ENCODE assay signal across 1 cellular context in the genomic region with DNA sequence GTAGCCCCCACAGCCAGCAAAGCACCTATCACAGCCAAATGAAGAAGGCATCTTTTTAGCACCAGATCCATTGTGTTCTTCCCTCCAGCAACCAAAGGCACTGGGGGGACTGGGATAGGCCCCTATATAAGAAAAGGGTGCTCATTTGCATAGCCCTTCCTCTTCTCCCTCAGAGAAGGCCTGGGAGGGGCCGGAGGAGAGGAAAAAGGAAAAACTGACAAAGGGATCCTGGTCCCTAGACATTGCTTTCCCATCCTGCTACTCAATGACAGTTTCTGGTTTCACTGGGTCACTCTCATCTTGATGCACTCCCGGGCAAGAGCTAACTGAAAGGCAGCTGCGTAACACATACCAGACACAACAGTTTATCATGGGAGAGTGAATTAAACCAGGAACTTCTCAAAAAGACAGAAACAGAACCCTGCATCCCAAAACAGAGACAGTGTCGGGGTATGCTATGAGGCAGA.
TF ChIP-seq lines count a peak whose summit lies in the region.

Gene PMEL (minus strand): TSS at position 102 of the 467 bp plus-strand sequence. CDS start 31 bp downstream, at position 71.

TF ChIP-seq in K562, 482 proteins besides CTCF, POLR2A, EP300 and RAD21:
- TF ChIP-seq TBP (optimal IDR thresholded peaks at IDR 0.05; ENCODE audit: low read depth, low read length) (peak; percentile 76), POU5F1 (IDR thresholded peaks at IDR 0.05; ENCODE audit: borderline replicate concordance, low read depth, low read length, partially characterized antibody) (no peak), KLF10 (CRISPR knock-in tag; IDR thresholded peaks at IDR 0.05) (no peak), COPS2 (conservative IDR thresholded peaks at IDR 0.05) (no peak), GTF2B (IDR thresholded peaks at IDR 0.05; ENCODE audit: extremely low read depth, insufficient read length) (peak; percentile 37), SMAD4 (CRISPR knock-in tag; conservative IDR thresholded peaks at IDR 0.05) (no peak), ELF4 (CRISPR knock-in tag; IDR thresholded peaks at IDR 0.05) (0 out of 2 replicates have a peak, but pooled peaks have one; percentile 36), ZNF764 (CRISPR knock-in tag; IDR thresholded peaks at IDR 0.05; ENCODE audit: low read depth) (no peak), NCOA2 (IDR thresholded peaks at IDR 0.05; ENCODE audit: partially characterized antibody in 2 of 2) (no peak)
- TF ChIP-seq, protein P1, sequence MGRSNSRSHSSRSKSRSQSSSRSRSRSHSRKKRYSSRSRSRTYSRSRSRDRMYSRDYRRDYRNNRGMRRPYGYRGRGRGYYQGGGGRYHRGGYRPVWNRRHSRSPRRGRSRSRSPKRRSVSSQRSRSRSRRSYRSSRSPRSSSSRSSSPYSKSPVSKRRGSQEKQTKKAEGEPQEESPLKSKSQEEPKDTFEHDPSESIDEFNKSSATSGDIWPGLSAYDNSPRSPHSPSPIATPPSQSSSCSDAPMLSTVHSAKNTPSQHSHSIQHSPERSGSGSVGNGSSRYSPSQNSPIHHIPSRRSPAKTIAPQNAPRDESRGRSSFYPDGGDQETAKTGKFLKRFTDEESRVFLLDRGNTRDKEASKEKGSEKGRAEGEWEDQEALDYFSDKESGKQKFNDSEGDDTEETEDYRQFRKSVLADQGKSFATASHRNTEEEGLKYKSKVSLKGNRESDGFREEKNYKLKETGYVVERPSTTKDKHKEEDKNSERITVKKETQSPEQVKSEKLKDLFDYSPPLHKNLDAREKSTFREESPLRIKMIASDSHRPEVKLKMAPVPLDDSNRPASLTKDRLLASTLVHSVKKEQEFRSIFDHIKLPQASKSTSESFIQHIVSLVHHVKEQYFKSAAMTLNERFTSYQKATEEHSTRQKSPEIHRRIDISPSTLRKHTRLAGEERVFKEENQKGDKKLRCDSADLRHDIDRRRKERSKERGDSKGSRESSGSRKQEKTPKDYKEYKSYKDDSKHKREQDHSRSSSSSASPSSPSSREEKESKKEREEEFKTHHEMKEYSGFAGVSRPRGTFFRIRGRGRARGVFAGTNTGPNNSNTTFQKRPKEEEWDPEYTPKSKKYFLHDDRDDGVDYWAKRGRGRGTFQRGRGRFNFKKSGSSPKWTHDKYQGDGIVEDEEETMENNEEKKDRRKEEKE (IDR thresholded peaks at IDR 0.05; ENCODE audit: borderline replicate concordance in 1 of 2, control insufficient read depth in 1 of 2, low read depth in 2 of 2, low read length in 1 of 2), result 0 out of 4 replicates have a peak, but pooled peaks of 1 of the 2 experiments have one; percentile 63
